ENCODE assay signal across 28 cellular contexts in the genomic region with DNA sequence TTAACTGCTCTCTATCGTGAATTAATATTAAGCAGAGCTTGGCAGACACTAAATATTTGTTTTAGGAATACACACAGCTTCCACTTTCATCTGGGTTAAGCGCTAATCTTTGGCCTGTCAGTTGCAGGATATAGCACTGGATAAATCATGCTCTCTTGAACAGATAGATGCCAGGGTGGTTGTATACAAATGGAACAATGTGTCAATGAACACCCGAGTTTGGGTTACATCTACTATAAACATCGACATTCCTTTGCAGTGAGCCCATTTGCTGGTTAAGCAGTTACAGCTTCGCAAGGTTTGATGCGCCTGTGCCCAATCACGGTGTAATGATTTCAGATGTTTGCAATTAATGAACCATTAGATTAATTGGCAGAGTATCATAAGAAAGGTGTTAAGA.
DNase-seq lines count a peak whose midpoint lies in the region; ATAC-seq and TF ChIP-seq lines count a peak whose summit lies in the region.
"Had no signal": no experiment of that assay in that cellular context is flagged by ENCODE, and none has a peak within 500 bp of the region (broad histone marks: within the 10 kb centered on the region; RNA-seq: fewer than 3 reads in every experiment).

No MANE protein-coding gene starts in this region.

- DNase-seq in Daoy (ENCODE audit: low read depth) (peak; percentile 46), MG63 (peak; percentile 15), fibroblast of the conjunctiva (ENCODE audit: low read depth) (peak; percentile 14), type B pancreatic cell (ENCODE audit: extremely low spot score, unreplicated experiment) (no peak), NCI-H1092 (lab: John Stamatoyannopoulos, UW) (no peak)
- DNase-seq: activated CD4-positive, alpha-beta T cell treated with anti-CD3 and anti-CD28 coated beads for 48 hours; activated naive CD4-positive, alpha-beta T cell treated with Interleukin-2 at 50 U/mL for 16 hours; activated T-cell treated with anti-CD3 and anti-CD28 coated beads, Interleukin-2, amount 50 U/mL, for 48 hours; amniotic stem cell; CD4-positive, CD25-positive, alpha-beta regulatory T cell; colonic mucosa; DMS153; GF-D8; H7; left colon; NCI-H1048; NCI-H2029 treated with DMSO at 0.1 percent for 48 hours; NCI-H2227 treated with DMSO at 0.1 percent for 48 hours; NCI-H69; stimulated activated CD4-positive, alpha-beta T cell treated with anti-CD3 and anti-CD28 coated beads, Interleukin-2, amount 100 ng/mL, for 24 hours; substantia nigra had no signal

- H3K27ac Mint-ChIP-seq in type B pancreatic cell, result peak overlapping the region; percentile 34
- H3K27ac Mint-ChIP-seq: CD4-positive, CD25-positive, alpha-beta regulatory T cell; T-helper 1 cell treated with Interleukin-12 subunit alpha and Interleukin-12 subunit beta and Interleukin-4 antibody, amounts not matched to agents 30 μg/mL and 1 μg/mL, for 36 hours had no signal

- H3K36me3 Mint-ChIP-seq in type B pancreatic cell, result no peaks in the 10 kb centered on the region
- H3K36me3 Mint-ChIP-seq: CD4-positive, CD25-positive, alpha-beta regulatory T cell had no signal

- ATAC-seq in GM18868 (IDR thresholded peaks at IDR 0.05; ENCODE audit: unreplicated experiment), result no peak
- ATAC-seq in GM19397 (IDR thresholded peaks at IDR 0.05; ENCODE audit: unreplicated experiment), result no peak
- ATAC-seq: HepG2, left colon had no signal

- H3K4me1 Mint-ChIP-seq in type B pancreatic cell (ENCODE audit: unreplicated experiment), result peaks cover 5% of the 10 kb centered on the region
- H3K4me1 Mint-ChIP-seq: CD4-positive, CD25-positive, alpha-beta regulatory T cell had no signal

- H3K27me3 Mint-ChIP-seq in type B pancreatic cell, result peaks cover 16% of the 10 kb centered on the region

- H3K9me3 ChIP-seq in MG63, result no peaks in the 10 kb centered on the region
- H3K9me3 ChIP-seq: colonic mucosa, esophagus muscularis mucosa, neutrophil, prostate gland had no signal

- H3K36me3 ChIP-seq in MG63, result no peaks in the 10 kb centered on the region
- H3K36me3 ChIP-seq: colonic mucosa, esophagus muscularis mucosa, neutrophil, prostate gland had no signal

- H3K4me3 ChIP-seq in MG63, result no peak overlapping the region
- H3K4me3 ChIP-seq: colonic mucosa, esophagus muscularis mucosa, prostate gland had no signal

- 0 out of 2 replicates have a peak, but pooled peaks cover 2% of the 10 kb centered on the region for H3K27me3 ChIP-seq in MG63
- H3K27me3 ChIP-seq: colonic mucosa, esophagus muscularis mucosa, neutrophil had no signal

- peaks cover 6% of the 10 kb centered on the region for H3K9me3 Mint-ChIP-seq in type B pancreatic cell
- H3K9me3 Mint-ChIP-seq: T-helper 1 cell treated with Interleukin-12 subunit alpha and Interleukin-12 subunit beta and Interleukin-4 antibody, amounts not matched to agents 30 μg/mL and 1 μg/mL, for 36 hours had no signal

- no peak for TF ChIP-seq CTCF in type B pancreatic cell (conservative IDR thresholded peaks at IDR 0.05)

- H3K4me3 Mint-ChIP-seq in type B pancreatic cell, result no peak overlapping the region
- H3K4me3 Mint-ChIP-seq: CD4-positive, CD25-positive, alpha-beta regulatory T cell; T-helper 1 cell treated with Interleukin-12 subunit alpha and Interleukin-12 subunit beta and Interleukin-4 antibody, amounts not matched to agents 30 μg/mL and 1 μg/mL, for 36 hours had no signal

Comparison
In these comparisons a context has a peak if more than half of its experiments do, and no peak if none do; other contexts are left out.
1. DNase-seq: peak in Daoy (single experiment), MG63 (single experiment) and fibroblast of the conjunctiva (single experiment); none in type B pancreatic cell (single experiment) and NCI-H1092 (single experiment).